ENCODE assay signal across 16 cellular contexts in the genomic region with DNA sequence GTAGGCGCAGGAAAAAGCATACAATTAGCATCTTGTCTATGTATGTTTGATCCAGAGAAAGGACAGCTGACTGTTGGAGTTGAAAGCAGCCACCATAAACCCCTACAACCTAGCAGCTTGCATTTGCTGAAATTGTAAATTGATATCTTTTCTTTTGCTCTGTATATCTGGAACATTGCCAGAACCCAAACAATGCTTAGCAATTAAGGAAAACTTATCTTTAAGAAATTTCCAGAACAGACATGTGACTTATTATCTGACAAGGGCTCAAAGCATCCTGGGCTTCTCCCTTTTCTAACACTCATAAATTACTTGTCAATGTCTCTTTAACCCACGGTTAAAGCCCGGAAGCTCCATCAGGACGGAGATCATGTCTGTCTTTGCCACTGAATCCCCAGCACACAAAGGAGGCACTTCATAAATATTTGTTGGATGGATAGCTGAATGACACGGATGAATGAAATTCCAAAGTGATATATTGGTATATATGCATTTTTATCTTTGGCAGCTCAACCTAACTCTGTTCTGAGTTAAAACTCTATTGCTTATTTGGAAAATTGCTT.
DNase-seq lines count a peak whose midpoint lies in the region; ATAC-seq and TF ChIP-seq lines count a peak whose summit lies in the region.
"Had no signal": no experiment of that assay in that cellular context is flagged by ENCODE, and none has a peak within 500 bp of the region (broad histone marks: within the 10 kb centered on the region; RNA-seq: fewer than 3 reads in every experiment).

No MANE protein-coding gene starts in this region.

- H3K4me1 Mint-ChIP-seq in CD8-positive, alpha-beta T cell (ENCODE audit: low read depth), result no peaks in the 10 kb centered on the region

- peak; percentile 62 for DNase-seq in COLO829 (ENCODE audit: low spot score)
- peak; percentile 27 for DNase-seq in NCI-H1105 (lab: John Stamatoyannopoulos, UW)
- DNase-seq in NCI-H345 (lab: John Stamatoyannopoulos, UW), result peak; percentile 67
- DNase-seq in foreskin melanocyte, result peak; percentile 73
- no peak for DNase-seq in CD8-positive, alpha-beta T cell
- DNase-seq in foreskin fibroblast, result no peak
- DNase-seq in T1000 (lab: John Stamatoyannopoulos, UW), result no peak
- no peak for DNase-seq in activated CD4-positive, alpha-beta T cell treated with anti-CD3 and anti-CD28 coated beads for 48 hours
- DNase-seq: activated CD4-positive, alpha-beta T cell treated with anti-CD3 and anti-CD28 coated beads, Interleukin-2, amount 50 U/mL, for 48 hours; activated gamma-delta T cell; colonic mucosa; left ventricle myocardium superior; upper lobe of left lung had no signal

- no peak overlapping the region for H3K4me3 ChIP-seq in CD8-positive, alpha-beta T cell (ENCODE audit: low read depth, low read length)
- H3K4me3 ChIP-seq in foreskin fibroblast (ENCODE audit: low read depth in 1 of 2, low read length in 2 of 2), result no peak overlapping the region
- H3K4me3 ChIP-seq: breast epithelium, colonic mucosa, hepatocyte, upper lobe of left lung had no signal

- no peak for ATAC-seq in CD8-positive, alpha-beta T cell
- ATAC-seq: left ventricle myocardium superior had no signal

- no peaks in the 10 kb centered on the region for H3K36me3 ChIP-seq in CD8-positive, alpha-beta T cell (ENCODE audit: insufficient read depth, low read length)
- H3K36me3 ChIP-seq: breast epithelium, colonic mucosa, neutrophil, upper lobe of left lung had no signal

- H3K27ac ChIP-seq in CD8-positive, alpha-beta T cell (ENCODE audit: low read depth, low read length), result no peak overlapping the region
- H3K27ac ChIP-seq: breast epithelium, colonic mucosa, hepatocyte, neutrophil, upper lobe of left lung had no signal

- H3K4me3 Mint-ChIP-seq in CD8-positive, alpha-beta T cell, result no peak overlapping the region

- intact Hi-C loops in CD8-positive, alpha-beta T cell (cut with DNase I, micrococcal nuclease), result no loop called here

- H3K4me1 ChIP-seq in CD8-positive, alpha-beta T cell (ENCODE audit: insufficient read depth, low read length), result no peaks in the 10 kb centered on the region
- H3K4me1 ChIP-seq: breast epithelium, colonic mucosa, upper lobe of left lung had no signal

- no peak for TF ChIP-seq CTCF in CD8-positive, alpha-beta T cell (IDR thresholded peaks at IDR 0.05)
- no peak for TF ChIP-seq CTCF in foreskin fibroblast (IDR thresholded peaks at IDR 0.05; ENCODE audit: low read depth, low read length)

- H3K36me3 Mint-ChIP-seq in CD8-positive, alpha-beta T cell, result no peaks in the 10 kb centered on the region

- CTCF ChIA-PET in CD8-positive, alpha-beta T cell (lab: Charles Lee), result interaction anchor here (1.0 to 2.1 kb wide), 2 partner anchors 13 to 34 kb away, joined by 3 to 12 read pairs; no protein-coding TSS in a partner anchor

- no peaks in the 10 kb centered on the region for H3K9me3 Mint-ChIP-seq in CD8-positive, alpha-beta T cell

- POLR2A ChIA-PET in CD8-positive, alpha-beta T cell (lab: Charles Lee), result no interaction called here

- no peak overlapping the region for H3K27ac Mint-ChIP-seq in CD8-positive, alpha-beta T cell

- H3K27me3 ChIP-seq in CD8-positive, alpha-beta T cell (ENCODE audit: insufficient read depth, low read length), result no peaks in the 10 kb centered on the region
- H3K27me3 ChIP-seq: breast epithelium, colonic mucosa, hepatocyte, neutrophil, upper lobe of left lung had no signal

- H3K27me3 Mint-ChIP-seq in CD8-positive, alpha-beta T cell (ENCODE audit: low read depth), result peaks cover 3% of the 10 kb centered on the region

- no peaks in the 10 kb centered on the region for H3K9me3 ChIP-seq in CD8-positive, alpha-beta T cell (ENCODE audit: low read length)
- H3K9me3 ChIP-seq: breast epithelium, colonic mucosa, neutrophil, upper lobe of left lung had no signal

Comparison
In these comparisons a context has a peak if more than half of its experiments do, and no peak if none do; other contexts are left out.
1. DNase-seq: peak in COLO829 (single experiment), NCI-H1105 (single experiment), NCI-H345 (single experiment) and foreskin melanocyte (single experiment); none in CD8-positive, alpha-beta T cell (0 of 7), foreskin fibroblast (0 of 2), T1000 (single experiment) and activated CD4-positive, alpha-beta T cell treated with anti-CD3 and anti-CD28 coated beads for 48 hours (single experiment).